Comparison of ENCODE assay signal across 1 cellular context in genomic region chr3:149555941-149556340, GRCh38.
TF ChIP-seq lines count a peak whose summit lies in the region.

No MANE protein-coding gene starts in this region.

TF ChIP-seq in HCT116, 20 proteins besides CTCF, POLR2A, EP300 and RAD21 (continued from another document):
- TF ChIP-seq ATF3 (IDR thresholded peaks at IDR 0.05): no peak
- no peak for TF ChIP-seq CEBPB (IDR thresholded peaks at IDR 0.05; ENCODE audit: low read depth)
- TF ChIP-seq EZH2phosphoT487 (IDR thresholded peaks at IDR 0.05; ENCODE audit: borderline replicate concordance): no peak
- TF ChIP-seq, protein P1, sequence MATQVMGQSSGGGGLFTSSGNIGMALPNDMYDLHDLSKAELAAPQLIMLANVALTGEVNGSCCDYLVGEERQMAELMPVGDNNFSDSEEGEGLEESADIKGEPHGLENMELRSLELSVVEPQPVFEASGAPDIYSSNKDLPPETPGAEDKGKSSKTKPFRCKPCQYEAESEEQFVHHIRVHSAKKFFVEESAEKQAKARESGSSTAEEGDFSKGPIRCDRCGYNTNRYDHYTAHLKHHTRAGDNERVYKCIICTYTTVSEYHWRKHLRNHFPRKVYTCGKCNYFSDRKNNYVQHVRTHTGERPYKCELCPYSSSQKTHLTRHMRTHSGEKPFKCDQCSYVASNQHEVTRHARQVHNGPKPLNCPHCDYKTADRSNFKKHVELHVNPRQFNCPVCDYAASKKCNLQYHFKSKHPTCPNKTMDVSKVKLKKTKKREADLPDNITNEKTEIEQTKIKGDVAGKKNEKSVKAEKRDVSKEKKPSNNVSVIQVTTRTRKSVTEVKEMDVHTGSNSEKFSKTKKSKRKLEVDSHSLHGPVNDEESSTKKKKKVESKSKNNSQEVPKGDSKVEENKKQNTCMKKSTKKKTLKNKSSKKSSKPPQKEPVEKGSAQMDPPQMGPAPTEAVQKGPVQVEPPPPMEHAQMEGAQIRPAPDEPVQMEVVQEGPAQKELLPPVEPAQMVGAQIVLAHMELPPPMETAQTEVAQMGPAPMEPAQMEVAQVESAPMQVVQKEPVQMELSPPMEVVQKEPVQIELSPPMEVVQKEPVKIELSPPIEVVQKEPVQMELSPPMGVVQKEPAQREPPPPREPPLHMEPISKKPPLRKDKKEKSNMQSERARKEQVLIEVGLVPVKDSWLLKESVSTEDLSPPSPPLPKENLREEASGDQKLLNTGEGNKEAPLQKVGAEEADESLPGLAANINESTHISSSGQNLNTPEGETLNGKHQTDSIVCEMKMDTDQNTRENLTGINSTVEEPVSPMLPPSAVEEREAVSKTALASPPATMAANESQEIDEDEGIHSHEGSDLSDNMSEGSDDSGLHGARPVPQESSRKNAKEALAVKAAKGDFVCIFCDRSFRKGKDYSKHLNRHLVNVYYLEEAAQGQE (IDR thresholded peaks at IDR 0.05; ENCODE audit: low read depth): no peak
- TF ChIP-seq SP1 (IDR thresholded peaks at IDR 0.05; ENCODE audit: low read depth): no peak
- no peak for TF ChIP-seq ZFX (IDR thresholded peaks at IDR 0.05)
- TF ChIP-seq, protein P2, sequence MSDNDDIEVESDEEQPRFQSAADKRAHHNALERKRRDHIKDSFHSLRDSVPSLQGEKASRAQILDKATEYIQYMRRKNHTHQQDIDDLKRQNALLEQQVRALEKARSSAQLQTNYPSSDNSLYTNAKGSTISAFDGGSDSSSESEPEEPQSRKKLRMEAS (IDR thresholded peaks at IDR 0.05): no peak
- no peak for TF ChIP-seq EZH2 (IDR thresholded peaks at IDR 0.05)
- no peak for TF ChIP-seq SRF (IDR thresholded peaks at IDR 0.05; ENCODE audit: low read depth)
- no peak for TF ChIP-seq EGR1 (IDR thresholded peaks at IDR 0.05; ENCODE audit: low read depth)
- no peak for TF ChIP-seq ZNF274 (IDR thresholded peaks at IDR 0.05; ENCODE audit: low read depth, low read length)
- TF ChIP-seq ELF1 (IDR thresholded peaks at IDR 0.05; ENCODE audit: borderline replicate concordance, low read depth): no peak
- TF ChIP-seq, protein P3, sequence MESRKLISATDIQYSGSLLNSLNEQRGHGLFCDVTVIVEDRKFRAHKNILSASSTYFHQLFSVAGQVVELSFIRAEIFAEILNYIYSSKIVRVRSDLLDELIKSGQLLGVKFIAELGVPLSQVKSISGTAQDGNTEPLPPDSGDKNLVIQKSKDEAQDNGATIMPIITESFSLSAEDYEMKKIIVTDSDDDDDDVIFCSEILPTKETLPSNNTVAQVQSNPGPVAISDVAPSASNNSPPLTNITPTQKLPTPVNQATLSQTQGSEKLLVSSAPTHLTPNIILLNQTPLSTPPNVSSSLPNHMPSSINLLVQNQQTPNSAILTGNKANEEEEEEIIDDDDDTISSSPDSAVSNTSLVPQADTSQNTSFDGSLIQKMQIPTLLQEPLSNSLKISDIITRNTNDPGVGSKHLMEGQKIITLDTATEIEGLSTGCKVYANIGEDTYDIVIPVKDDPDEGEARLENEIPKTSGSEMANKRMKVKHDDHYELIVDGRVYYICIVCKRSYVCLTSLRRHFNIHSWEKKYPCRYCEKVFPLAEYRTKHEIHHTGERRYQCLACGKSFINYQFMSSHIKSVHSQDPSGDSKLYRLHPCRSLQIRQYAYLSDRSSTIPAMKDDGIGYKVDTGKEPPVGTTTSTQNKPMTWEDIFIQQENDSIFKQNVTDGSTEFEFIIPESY (IDR thresholded peaks at IDR 0.05; ENCODE audit: extremely low read depth, insufficient replicate concordance, low read length): no peak
- TF ChIP-seq JUND (IDR thresholded peaks at IDR 0.05): no peak
- no peak for TF ChIP-seq FOSL1 (IDR thresholded peaks at IDR 0.05; ENCODE audit: low read depth)
- no peak for TF ChIP-seq CBX3 (IDR thresholded peaks at IDR 0.05; ENCODE audit: low read depth)
